In the genomic region with DNA sequence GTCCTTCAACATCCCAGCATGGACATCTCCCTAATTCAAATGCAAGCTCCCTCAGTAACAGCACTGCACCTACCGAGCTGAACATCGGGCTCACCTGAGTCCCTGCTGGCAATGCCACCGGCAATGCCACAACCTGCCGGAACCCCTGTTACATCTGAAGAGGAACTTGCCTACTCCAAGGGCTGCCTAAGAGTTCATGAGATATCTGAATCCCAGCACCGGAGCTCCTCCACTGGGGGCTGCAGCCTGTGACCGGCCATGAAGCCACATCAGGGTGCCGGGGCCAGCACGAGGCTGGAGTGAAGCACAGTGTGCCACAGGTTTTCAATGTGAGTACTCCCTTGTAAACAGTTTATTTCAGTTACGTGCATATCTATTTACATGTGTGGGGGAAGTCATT, we compare ENCODE assay signal across 22 cellular contexts.
DNase-seq lines count a peak whose midpoint lies in the region; ATAC-seq and TF ChIP-seq lines count a peak whose summit lies in the region.
"Had no signal": no experiment of that assay in that cellular context is flagged by ENCODE, and none has a peak within 500 bp of the region (broad histone marks: within the 10 kb centered on the region; RNA-seq: fewer than 3 reads in every experiment).

No MANE protein-coding gene starts in this region.

- H2AFZ ChIP-seq in Karpas-422 (ENCODE audit: low read length), result no peak overlapping the region

- H3K4me3 Mint-ChIP-seq in T-helper 1 cell treated with Interleukin-12 subunit alpha and Interleukin-12 subunit beta and Interleukin-4 antibody, amounts not matched to agents 30 μg/mL and 1 μg/mL, for 36 hours, result peak overlapping the region; percentile 30
- H3K4me3 Mint-ChIP-seq in stimulated activated naive CD8-positive, alpha-beta T cell treated with anti-CD3 and anti-CD28 coated beads, Interleukin-15, Interleukin-2, amounts not matched to agents 100 ng/mL and 50 ng/mL, for 24 hours, result no peak overlapping the region
- H3K4me3 Mint-ChIP-seq in immature natural killer cell, result no peak overlapping the region
- H3K4me3 Mint-ChIP-seq in CD14-positive monocyte, result no peak overlapping the region

- intact Hi-C loops in CD14-positive monocyte (cut with micrococcal nuclease), result no loop called here

- peaks cover 34% of the 10 kb centered on the region for H3K9me3 Mint-ChIP-seq in T-helper 1 cell treated with Interleukin-12 subunit alpha and Interleukin-12 subunit beta and Interleukin-4 antibody, amounts not matched to agents 30 μg/mL and 1 μg/mL, for 36 hours
- peaks cover 36% of the 10 kb centered on the region for H3K9me3 Mint-ChIP-seq in stimulated activated naive CD8-positive, alpha-beta T cell treated with anti-CD3 and anti-CD28 coated beads, Interleukin-15, Interleukin-2, amounts not matched to agents 100 ng/mL and 50 ng/mL, for 24 hours
- H3K9me3 Mint-ChIP-seq in immature natural killer cell (peaks cover 0 to 4% (median 0%) of the 10 kb centered on the region in 6 donors), CD14-positive monocyte (peaks cover 38 to 60% (median 49%) of the 10 kb centered on the region in 7 donors)

- DNase-seq in T-helper 1 cell (no peak), immature natural killer cell (no peak), Karpas-422 (no peak), CD14-positive monocyte (ENCODE audit: low spot score) (no peak), SHP77 (lab: John Stamatoyannopoulos, UW) (no peak)
- DNase-seq in stimulated activated naive CD8-positive, alpha-beta T cell treated with anti-CD3 and anti-CD28 coated beads, Interleukin-15, Interleukin-2, amounts not matched to agents 100 U/mL and 50 U/mL, for 24 hours, result no peak
- DNase-seq: activated CD4-positive, alpha-beta T cell treated with anti-CD3 and anti-CD28 coated beads, Interleukin-2, amount 50 U/mL, for 1 hour; activated naive CD4-positive, alpha-beta T cell; caudate nucleus; gastrocnemius medialis; left cardiac atrium; mammary epithelial cell; NCI-H146; NCI-H446 treated with DMSO at 0.1 percent for 48 hours; stomach; thyroid gland had no signal

- H3K27me3 ChIP-seq in Karpas-422 (ENCODE audit: low read length), result no peaks in the 10 kb centered on the region
- H3K27me3 ChIP-seq: gastrocnemius medialis, stomach, thyroid gland, vagina had no signal

- peaks cover 22% of the 10 kb centered on the region for H3K79me2 ChIP-seq in Karpas-422 (ENCODE audit: low read length)

- no peak overlapping the region for H3K9ac ChIP-seq in Karpas-422 (ENCODE audit: low read length)

- H4K20me1 ChIP-seq in Karpas-422 (ENCODE audit: insufficient read depth, low read depth, low read length), result no peaks in the 10 kb centered on the region

- H3K27ac Mint-ChIP-seq in T-helper 1 cell treated with Interleukin-12 subunit alpha and Interleukin-12 subunit beta and Interleukin-4 antibody, amounts not matched to agents 30 μg/mL and 1 μg/mL, for 36 hours, result peak overlapping the region; percentile 99
- peak overlapping the region; percentile 94 for H3K27ac Mint-ChIP-seq in stimulated activated naive CD8-positive, alpha-beta T cell treated with anti-CD3 and anti-CD28 coated beads, Interleukin-15, Interleukin-2, amounts not matched to agents 100 ng/mL and 50 ng/mL, for 24 hours
- peak overlapping the region in 5 of 6 donors; percentile 57 to 96 (median 89) for H3K27ac Mint-ChIP-seq in immature natural killer cell
- no peak overlapping the region for H3K27ac Mint-ChIP-seq in CD14-positive monocyte

- peaks cover 39% of the 10 kb centered on the region for H3K4me1 Mint-ChIP-seq in T-helper 1 cell treated with Interleukin-12 subunit alpha and Interleukin-12 subunit beta and Interleukin-4 antibody, amounts not matched to agents 30 μg/mL and 1 μg/mL, for 36 hours (ENCODE audit: low read depth)
- peaks cover 50% of the 10 kb centered on the region for H3K4me1 Mint-ChIP-seq in stimulated activated naive CD8-positive, alpha-beta T cell treated with anti-CD3 and anti-CD28 coated beads, Interleukin-15, Interleukin-2, amounts not matched to agents 100 ng/mL and 50 ng/mL, for 24 hours (ENCODE audit: low read depth)
- H3K4me1 Mint-ChIP-seq in immature natural killer cell (peaks cover 34 to 49% of the 10 kb centered on the region in 2 donors), CD14-positive monocyte (no peaks in the 10 kb centered on the region)

- no peak overlapping the region for H3K4me2 ChIP-seq in Karpas-422 (ENCODE audit: low read depth, low read length, poor library complexity, severe bottlenecking)

- no peak for TF ChIP-seq CTCF in CD14-positive monocyte (IDR thresholded peaks at IDR 0.05)

- no peak overlapping the region for H3K27ac ChIP-seq in Karpas-422 (ENCODE audit: low read length)
- H3K27ac ChIP-seq: 22Rv1, gastrocnemius medialis, SK-N-MC, stomach, thyroid gland, vagina, VCaP had no signal

- no peaks in the 10 kb centered on the region for H3K27me3 Mint-ChIP-seq in T-helper 1 cell treated with Interleukin-12 subunit alpha and Interleukin-12 subunit beta and Interleukin-4 antibody, amounts not matched to agents 30 μg/mL and 1 μg/mL, for 36 hours (ENCODE audit: low read depth)
- H3K27me3 Mint-ChIP-seq in stimulated activated naive CD8-positive, alpha-beta T cell treated with anti-CD3 and anti-CD28 coated beads, Interleukin-15, Interleukin-2, amounts not matched to agents 100 ng/mL and 50 ng/mL, for 24 hours, result no peaks in the 10 kb centered on the region
- H3K27me3 Mint-ChIP-seq in immature natural killer cell (ENCODE audit: low read depth in 3 of 3), result peaks cover 0 to 5% (median 3%) of the 10 kb centered on the region in 3 donors
- no peaks in the 10 kb centered on the region for H3K27me3 Mint-ChIP-seq in CD14-positive monocyte (ENCODE audit: low read depth in 3 of 3)

- H3K36me3 ChIP-seq in Karpas-422 (ENCODE audit: insufficient read depth, low read length), result peaks cover 3% of the 10 kb centered on the region; the same call in 1 of the 2 replicates
- H3K36me3 ChIP-seq: gastrocnemius medialis, stomach, thyroid gland, vagina had no signal

- no peaks in the 10 kb centered on the region for H3K4me1 ChIP-seq in Karpas-422 (ENCODE audit: low read length)
- H3K4me1 ChIP-seq: gastrocnemius medialis, thyroid gland, vagina had no signal

- H3K4me3 ChIP-seq in Karpas-422 (ENCODE audit: low read length), result no peak overlapping the region
- H3K4me3 ChIP-seq: gastrocnemius medialis, SK-N-MC, stomach, thyroid gland, vagina had no signal

- H3K36me3 Mint-ChIP-seq in T-helper 1 cell treated with Interleukin-12 subunit alpha and Interleukin-12 subunit beta and Interleukin-4 antibody, amounts not matched to agents 30 μg/mL and 1 μg/mL, for 36 hours (ENCODE audit: low read depth), result peaks cover 47% of the 10 kb centered on the region
- H3K36me3 Mint-ChIP-seq in stimulated activated naive CD8-positive, alpha-beta T cell treated with anti-CD3 and anti-CD28 coated beads, Interleukin-15, Interleukin-2, amounts not matched to agents 100 ng/mL and 50 ng/mL, for 24 hours (ENCODE audit: low read depth), result peaks cover 46% of the 10 kb centered on the region
- H3K36me3 Mint-ChIP-seq in immature natural killer cell, result peaks cover 0 to 6% (median 4%) of the 10 kb centered on the region in 3 donors
- H3K36me3 Mint-ChIP-seq in CD14-positive monocyte, result peaks cover 6 to 10% of the 10 kb centered on the region in 2 donors

- ATAC-seq in stimulated activated naive CD8-positive, alpha-beta T cell treated with anti-CD3 and anti-CD28 coated beads, Interleukin-15, Interleukin-2, amounts not matched to agents 100 U/mL and 50 U/mL, for 24 hours, result no peak
- ATAC-seq: gastrocnemius medialis, left cardiac atrium had no signal

- peaks cover 25% of the 10 kb centered on the region for H3K9me3 ChIP-seq in Karpas-422 (ENCODE audit: low read length)
- H3K9me3 ChIP-seq: gastrocnemius medialis, thyroid gland had no signal

- no peaks in the 10 kb centered on the region for H3K9me2 ChIP-seq in Karpas-422 (replicated peaks; ENCODE audit: insufficient read depth, low read length)

Comparison
In these comparisons a context has a peak if more than half of its experiments do, and no peak if none do; other contexts are left out.
1. H3K27ac Mint-ChIP-seq: peak in T-helper 1 cell treated with Interleukin-12 subunit alpha and Interleukin-12 subunit beta and Interleukin-4 antibody, amounts not matched to agents 30 μg/mL and 1 μg/mL, for 36 hours (single experiment), stimulated activated naive CD8-positive, alpha-beta T cell treated with anti-CD3 and anti-CD28 coated beads, Interleukin-15, Interleukin-2, amounts not matched to agents 100 ng/mL and 50 ng/mL, for 24 hours (single experiment) and immature natural killer cell (5 of 6); none in CD14-positive monocyte (0 of 7).